8 cellular contexts compared by ENCODE assay signal in the genomic region with DNA sequence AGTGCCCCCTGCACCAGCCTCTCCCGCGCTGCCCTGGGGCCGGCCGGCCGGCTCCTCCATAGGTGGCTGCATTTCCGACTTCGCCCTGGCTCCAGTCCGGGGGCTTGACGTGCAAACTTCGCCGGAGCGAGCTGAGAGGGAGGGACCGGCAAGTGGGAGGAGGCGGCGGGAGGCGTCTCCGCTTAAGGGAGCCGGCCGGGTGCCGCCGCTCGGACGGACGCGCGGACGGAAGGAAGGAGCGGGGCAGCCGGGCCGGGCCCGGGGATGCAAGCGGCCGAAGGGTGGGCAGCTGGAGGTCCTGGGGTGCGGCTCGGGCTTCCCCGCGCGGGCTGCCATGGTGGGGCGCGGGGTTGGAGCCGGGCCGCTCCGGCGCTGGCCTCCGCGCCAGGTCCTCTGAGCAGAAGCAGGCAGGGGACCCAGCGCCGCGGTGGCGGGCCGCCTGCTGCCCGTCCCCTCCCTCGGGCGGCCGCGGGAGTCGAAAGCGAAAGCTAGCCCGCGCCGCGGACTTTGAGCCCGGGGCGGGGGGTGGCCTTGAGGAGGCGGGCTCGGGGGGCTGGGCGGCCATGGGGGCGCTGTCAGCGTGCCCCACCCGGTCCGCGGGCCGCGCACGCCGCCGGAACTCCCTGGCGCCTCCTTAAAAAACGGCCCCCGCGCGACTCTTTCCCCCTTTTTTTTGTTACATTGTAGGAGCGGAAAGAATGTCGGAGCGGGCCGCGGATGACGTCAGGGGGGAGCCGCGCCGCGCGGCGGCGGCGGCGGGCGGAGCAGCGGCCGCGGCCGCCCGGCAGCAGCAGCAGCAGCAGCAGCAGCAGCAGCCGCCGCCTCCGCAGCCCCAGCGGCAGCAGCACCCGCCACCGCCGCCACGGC. TPM values are rescaled to one million over a fixed set of nuclear protein-coding genes. Genes with fewer than 3 reads are reported as not detected.
A peak's percentile ranks its signal among the peaks of the same experiment; 100 is the strongest.
DNase-seq lines count a peak whose midpoint lies in the region; ATAC-seq lines count a peak whose summit lies in the region.

A gene (minus strand): TSS at position 483 of the 867 bp plus-strand sequence.

- H3K27ac ChIP-seq in caudate nucleus (ENCODE audit: low read depth, low read length), result peak within 1 kb of the TSS; percentile 69

- DNase-seq in A172 (ENCODE audit: low spot score), result peak; percentile 58
- DNase-seq in NCI-H2227 (lab: John Stamatoyannopoulos, UW; ENCODE audit: unreplicated experiment), result peak; percentile 79
- peak; percentile 55 to 78 (median 62) for DNase-seq in activated CD4-positive, CD25-positive, alpha-beta regulatory T cell (lab: John Stamatoyannopoulos, UW)
- DNase-seq in caudate nucleus (lab: John Stamatoyannopoulos, UW), result peak in 60 of 61 donors; percentile 28 to 87 (median 74)
- DNase-seq in islet precursor cell, result peak; percentile 94
- peak; percentile 67 to 73 for DNase-seq in stimulated activated CD4-positive, alpha-beta T cell treated with anti-CD3 and anti-CD28 coated beads, Interleukin-12 subunit alpha, Interleukin-12 subunit beta, amount 100 ng/mL, for 24 hours (ENCODE audit: low read depth in 2 of 2)

- ATAC-seq in GM18508 (IDR thresholded peaks at IDR 0.05; ENCODE audit: insufficient read depth, unreplicated experiment) (peak; percentile 75), HG02973 (IDR thresholded peaks at IDR 0.05; ENCODE audit: unreplicated experiment) (peak; percentile 72)

RNA-seq across cellular contexts. Expression of the gene that starts here (rescaled TPM):
- total RNA-seq in A172 (2014; rRNA removed; shearing (Covaris generic)), result not detected in 2 replicates

Comparison
In these comparisons a context has a peak if more than half of its experiments do, and no peak if none do; other contexts are left out.
1. Peak in every context shown above with its lines: DNase-seq, ATAC-seq and H3K27ac ChIP-seq.
2. Peak in DNase-seq in A172; RNA of the gene not detected or under 1 TPM.